Comparison of ENCODE assay signal across 19 cellular contexts in genomic region chr10:97106207-97106606, GRCh38.
DNase-seq lines count a peak whose midpoint lies in the region; ATAC-seq, FAIRE-seq and TF ChIP-seq lines count a peak whose summit lies in the region.
"Had no signal": no experiment of that assay in that cellular context is flagged by ENCODE, and none has a peak within 500 bp of the region (broad histone marks: within the 10 kb centered on the region; RNA-seq: fewer than 3 reads in every experiment).

No MANE protein-coding gene starts in this region.

- DNase-seq in GM12878 (ENCODE audit: low read depth, low spot score) (no peak), neural progenitor cell (ENCODE audit: low spot score) (no peak), small intestine (no peak)
- DNase-seq: AML-193; Caco-2; Calu3; CD4-positive, alpha-beta T cell; CD8-positive, alpha-beta T cell; GF-D8 had no signal

- SMC1A ChIA-PET in GM12878 (lab: Charles Lee; ENCODE audit: uncharacterized antibody, unreplicated experiment): interaction anchor here (1.2 kb wide), 1 partner anchor 25 kb away, joined by 5 read pairs; no protein-coding TSS in a partner anchor

- H3K9me3 ChIP-seq in HEK293 (ENCODE audit: control insufficient read depth, insufficient read depth, low read depth, low read length): no peaks in the 10 kb centered on the region
- H3K9me3 ChIP-seq in GM12878 (replicated peaks; ENCODE audit: control insufficient read depth, insufficient read depth, low read length): no peaks in the 10 kb centered on the region
- no peaks in the 10 kb centered on the region for H3K9me3 ChIP-seq in neural progenitor cell (ENCODE audit: low read depth)
- no peaks in the 10 kb centered on the region for H3K9me3 ChIP-seq in small intestine (ENCODE audit: control insufficient read depth, low read depth)
- H3K9me3 ChIP-seq: A549; BLaER1 treated with 17β-estradiol and CSF1 and Interleukin-3, amounts not matched to agents 10 nM and 100 nM; Caco-2 had no signal

- H2AFZ ChIP-seq in GM12878 (ENCODE audit: control insufficient read depth, low read depth, low read length): no peak overlapping the region
- no peak overlapping the region for H2AFZ ChIP-seq in neural progenitor cell (replicated peaks)

- peaks cover 5% of the 10 kb centered on the region for H3F3A ChIP-seq in neural progenitor cell (ENCODE audit: low read depth)

- H3K4me1 Mint-ChIP-seq in neural progenitor cell: peaks cover 39% of the 10 kb centered on the region
- H3K4me1 Mint-ChIP-seq: B cell had no signal

- no peak overlapping the region for H3K27ac ChIP-seq in HEK293 (ENCODE audit: extremely low read depth, low read depth, low read length)
- H3K27ac ChIP-seq in GM12878 (ENCODE audit: control insufficient read depth, insufficient read depth): no peak overlapping the region
- H3K27ac ChIP-seq in neural progenitor cell: no peak overlapping the region
- H3K27ac ChIP-seq in small intestine (ENCODE audit: low read depth in 1 of 2, low read length in 1 of 2): no peak overlapping the region
- H3K27ac ChIP-seq: 22Rv1; A549; BLaER1 treated with 17β-estradiol and CSF1 and Interleukin-3, amounts not matched to agents 10 nM and 100 nM; C4-2B had no signal

- TF ChIP-seq RAD21 in GM12878 (IDR thresholded peaks at IDR 0.05; ENCODE audit: insufficient read depth, low read depth, low read length): no peak

- BruUV-seq in GM12878 (replicated peaks; lab: Mats Ljungman, UMichigan): no TSS peak

- POLR2A ChIA-PET in HEK293 (lab: Yijun Ruan, JAX) (no interaction called here), GM12878 (lab: Charles Lee) (no interaction called here)

- H3K27me3 ChIP-seq in GM12878 (replicated peaks in 1 of 2; ENCODE audit: control insufficient read depth in 2 of 2, insufficient read depth in 2 of 2, low read length in 1 of 2) (no peaks in the 10 kb centered on the region; a peak in 2 of 4 replicates), neural progenitor cell (no peaks in the 10 kb centered on the region), small intestine (ENCODE audit: control insufficient read depth in 2 of 2, insufficient read depth in 2 of 2, low read length in 2 of 2) (no peaks in the 10 kb centered on the region)

- H3K79me2 ChIP-seq in GM12878 (ENCODE audit: control insufficient read depth, insufficient read depth, low read length): no peaks in the 10 kb centered on the region
- no peaks in the 10 kb centered on the region for H3K79me2 ChIP-seq in neural progenitor cell (ENCODE audit: low read depth)

- intact Hi-C loops in GM12878 (cut with micrococcal nuclease; ENCODE audit: unreplicated experiment): no loop called here

- H3K4me1 ChIP-seq in HEK293 (ENCODE audit: control insufficient read depth, insufficient read depth, low read length) (no peaks in the 10 kb centered on the region), GM12878 (ENCODE audit: control insufficient read depth, insufficient read depth, low read length) (no peaks in the 10 kb centered on the region), neural progenitor cell (peaks cover 23% of the 10 kb centered on the region), small intestine (ENCODE audit: control insufficient read depth in 2 of 2, insufficient read depth in 1 of 2, low read depth in 1 of 2, low read length in 1 of 2) (no peaks in the 10 kb centered on the region)
- H3K4me1 ChIP-seq: A549, Caco-2 had no signal

- peak overlapping the region; percentile 1 for H3K4me3 Mint-ChIP-seq in neural progenitor cell
- H3K4me3 Mint-ChIP-seq: B cell; CD4-positive, alpha-beta T cell; CD8-positive, alpha-beta T cell had no signal

- TF ChIP-seq EP300 in GM12878 (IDR thresholded peaks at IDR 0.05; ENCODE audit: borderline replicate concordance in 1 of 2, control insufficient read depth in 1 of 2, low read depth in 2 of 2, low read length in 2 of 2): no peak

- H3K36me3 ChIP-seq in HEK293 (ENCODE audit: control insufficient read depth in 2 of 2, insufficient read depth in 1 of 2, low read length in 2 of 2) (no peaks in the 10 kb centered on the region), GM12878 (ENCODE audit: control insufficient read depth in 2 of 2, insufficient read depth in 2 of 2, low read length in 1 of 2) (no peaks in the 10 kb centered on the region), neural progenitor cell (no peaks in the 10 kb centered on the region), small intestine (ENCODE audit: control insufficient read depth in 2 of 2, insufficient read depth in 2 of 2, low read length in 2 of 2) (no peaks in the 10 kb centered on the region)
- H3K36me3 ChIP-seq: BLaER1 treated with 17β-estradiol and CSF1 and Interleukin-3, amounts not matched to agents 10 nM and 100 nM had no signal

- no peaks in the 10 kb centered on the region for H3K36me3 Mint-ChIP-seq in neural progenitor cell
- H3K36me3 Mint-ChIP-seq: CD8-positive, alpha-beta T cell had no signal

- TF ChIP-seq CTCF in HEK293 (tag by site-specific recombination; IDR thresholded peaks at IDR 0.05) (no peak), GM12878 (IDR thresholded peaks at IDR 0.05 in 2 of 3, conservative IDR thresholded peaks at IDR 0.05 in 1 of 3; ENCODE audit: control insufficient read depth in 2 of 3, extremely low read depth in 1 of 3, insufficient read depth in 1 of 3, low read depth in 3 of 3, low read length in 3 of 3) (no peak), neural progenitor cell (IDR thresholded peaks at IDR 0.05) (no peak)

- no peak overlapping the region for H3K9ac ChIP-seq in GM12878 (ENCODE audit: control insufficient read depth, insufficient read depth, low read length)
- no peak overlapping the region for H3K9ac ChIP-seq in neural progenitor cell
- H3K9ac ChIP-seq: BLaER1 treated with 17β-estradiol and CSF1 and Interleukin-3, amounts not matched to agents 10 nM and 100 nM had no signal

- ATAC-seq in GM12878 (no peak), GM21529 (IDR thresholded peaks at IDR 0.05; ENCODE audit: unreplicated experiment) (no peak)
- ATAC-seq: A549; CD8-positive, alpha-beta T cell had no signal

- CTCF ChIA-PET in HEK293 (lab: Yijun Ruan, JAX): interaction anchor here (0.6 to 1.7 kb wide), 4 partner anchors 15 to 345 kb away, joined by 3 to 6 read pairs (median 3); no protein-coding TSS in a partner anchor
- CTCF ChIA-PET in GM12878 (lab: Yijun Ruan, JAX): interaction anchor here (0.7 to 2.2 kb wide), 3 partner anchors 10 to 34 kb away, joined by 3 to 5 read pairs (median 5); no protein-coding TSS in a partner anchor

- in situ Hi-C loops in GM12878 (cut with MboI): no loop called here

- H3K27me3 Mint-ChIP-seq in neural progenitor cell (ENCODE audit: insufficient read depth, low read depth): peaks cover 37% of the 10 kb centered on the region
- H3K27me3 Mint-ChIP-seq: CD4-positive, alpha-beta T cell had no signal

- H3K27ac Mint-ChIP-seq in neural progenitor cell: no peak overlapping the region
- H3K27ac Mint-ChIP-seq: B cell; CD4-positive, alpha-beta T cell; CD8-positive, alpha-beta T cell had no signal

- RAD21 ChIA-PET in GM12878 (lab: Charles Lee; ENCODE audit: unreplicated experiment): no interaction called here

- H3K9me3 Mint-ChIP-seq in neural progenitor cell: peaks cover 4% of the 10 kb centered on the region
- H3K9me3 Mint-ChIP-seq: CD4-positive, alpha-beta T cell; CD8-positive, alpha-beta T cell had no signal

- WGBS in GM12878 (ENCODE audit: insufficient coverage, insufficient replicate concordance, low lambda C conversion rate, missing lambda C conversion rate): 51% methylated on average over 6 of the region's 6 CpGs
- WGBS in small intestine, 3 donors: 67 to 75% (median 71%) methylated on average over 6 of the region's 6 CpGs

- H4K20me1 ChIP-seq in GM12878 (ENCODE audit: control insufficient read depth, insufficient read depth) (no peaks in the 10 kb centered on the region; the same call in 1 of the 2 replicates), neural progenitor cell (ENCODE audit: low read depth) (no peaks in the 10 kb centered on the region)

- H3K4me3 ChIP-seq in HEK293 (ENCODE audit: low read depth, low read length) (no peak overlapping the region), GM12878 (no peak overlapping the region), neural progenitor cell (no peak overlapping the region), small intestine (ENCODE audit: low read depth in 1 of 2, low read length in 2 of 2) (no peak overlapping the region)
- H3K4me3 ChIP-seq: A549; BLaER1 treated with 17β-estradiol and CSF1 and Interleukin-3, amounts not matched to agents 10 nM and 100 nM had no signal

- FAIRE-seq in GM12878 (lab: Jason Lieb, UNC) (no peak), small intestine (lab: Jason Lieb, UNC) (no peak)
- FAIRE-seq: A549, D721Med, G401.6, GM19239 had no signal

- TF ChIP-seq POLR2A in GM12878 (IDR thresholded peaks at IDR 0.05; ENCODE audit: low read depth, low read length): no peak

- H3K4me2 ChIP-seq in GM12878 (ENCODE audit: control insufficient read depth, insufficient read depth) (no peak overlapping the region), neural progenitor cell (no peak overlapping the region)
- H3K4me2 ChIP-seq: A549; BLaER1 treated with 17β-estradiol and CSF1 and Interleukin-3, amounts not matched to agents 10 nM and 100 nM had no signal

TF ChIP-seq in HEK293, 187 proteins besides CTCF, POLR2A, EP300 and RAD21 (continues in another document):
- TF ChIP-seq FEZF1 (tag by site-specific recombination; IDR thresholded peaks at IDR 0.05): no peak
- no peak for TF ChIP-seq ZNF10 (tag by site-specific recombination; IDR thresholded peaks at IDR 0.05)
- TF ChIP-seq ZNF24 (tag by site-specific recombination; IDR thresholded peaks at IDR 0.05): peak; percentile 73; the same call in 1 of the 2 replicates
- TF ChIP-seq TCF7L2 (IDR thresholded peaks at IDR 0.05; ENCODE audit: borderline replicate concordance, low read depth, low read length): no peak
- TF ChIP-seq ZNF776 (tag by site-specific recombination; IDR thresholded peaks at IDR 0.05; ENCODE audit: borderline replicate concordance): no peak

TF ChIP-seq in GM12878, 131 proteins besides CTCF, POLR2A, EP300 and RAD21:
- TF ChIP-seq ESRRA (IDR thresholded peaks at IDR 0.05; ENCODE audit: low read length) (no peak), EED (IDR thresholded peaks at IDR 0.05; ENCODE audit: low read depth) (no peak), ZNF24 (IDR thresholded peaks at IDR 0.05) (peak; percentile 82)

Comparison
In these comparisons a context has a peak if more than half of its experiments do, and no peak if none do; other contexts are left out.
1. Of the 9 proteins assayed by ChIP-seq in both HEK293 and GM12878: peak only in HEK293: none; only in GM12878: none; in both: ZNF24; in neither: 8.